ENCODE assay signal across 13 cellular contexts in the genomic region with DNA sequence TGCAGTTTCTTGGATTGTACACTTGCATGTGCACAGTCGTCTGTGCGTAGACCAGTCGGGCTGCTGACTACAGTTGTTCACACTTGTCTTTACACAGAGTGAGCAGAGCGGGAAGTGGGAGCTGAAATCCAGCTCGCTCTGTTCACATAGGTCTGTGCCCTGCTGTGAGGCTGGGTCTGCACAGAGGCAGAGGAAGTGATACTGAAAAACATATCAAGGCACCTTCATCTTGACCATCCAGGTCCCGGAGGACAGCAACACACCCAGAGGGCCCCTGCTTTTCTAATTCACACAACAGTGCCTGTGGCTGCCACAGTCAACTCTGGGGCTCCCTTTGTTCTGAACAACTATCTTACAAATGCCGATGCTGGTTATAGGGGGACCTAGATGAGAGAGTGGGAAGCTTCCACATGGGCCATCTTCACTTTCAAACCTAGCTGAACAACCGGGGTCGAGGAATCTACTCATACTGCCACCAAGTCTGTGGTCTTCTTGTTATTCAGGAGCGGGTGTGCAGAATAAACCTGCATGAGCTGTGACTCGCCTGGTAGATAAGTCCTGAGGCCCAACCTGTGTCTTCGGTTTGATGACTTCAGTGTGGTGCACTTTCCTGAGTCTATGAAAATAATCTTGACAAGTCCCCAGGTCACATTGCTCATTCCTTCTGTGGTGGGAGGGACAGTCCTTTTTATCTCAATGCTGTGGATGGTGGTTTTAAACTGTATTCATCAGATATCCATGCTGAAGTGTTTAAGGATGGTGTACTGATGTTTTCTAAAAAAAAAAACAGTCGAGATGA. TPM values are rescaled to one million over a fixed set of nuclear protein-coding genes. Genes with fewer than 3 reads are reported as not detected.
A peak's percentile ranks its signal among the peaks of the same experiment; 100 is the strongest.
DNase-seq lines count a peak whose midpoint lies in the region; ATAC-seq and TF ChIP-seq lines count a peak whose summit lies in the region.
"Had no signal": no experiment of that assay in that cellular context is flagged by ENCODE, and none has a peak within 500 bp of the region (broad histone marks: within the 10 kb centered on the region; RNA-seq: fewer than 3 reads in every experiment).

No MANE protein-coding gene starts in this region.

- H3K9ac ChIP-seq in SU-DHL-6 (ENCODE audit: low read length) = no peak overlapping the region

- H3K9me2 ChIP-seq in SU-DHL-6 (replicated peaks; ENCODE audit: insufficient read depth, low read length) = no peaks in the 10 kb centered on the region

- peak; percentile 57 for ATAC-seq in HG02885 (IDR thresholded peaks at IDR 0.05; ENCODE audit: poor library complexity, unreplicated experiment)
- no peak for ATAC-seq in HG03045 (IDR thresholded peaks at IDR 0.05; ENCODE audit: unreplicated experiment)

- H3K36me3 ChIP-seq in SU-DHL-6 (ENCODE audit: low read length) (no peaks in the 10 kb centered on the region), BE2C (no peaks in the 10 kb centered on the region)
- H3K36me3 ChIP-seq: thoracic aorta had no signal

- H3K4me3 ChIP-seq in SU-DHL-6 (ENCODE audit: insufficient read depth, low read length, poor library complexity, severe bottlenecking) (no peak overlapping the region), BE2C (ENCODE audit: low read depth, low read length) (no peak overlapping the region)
- H3K4me3 ChIP-seq: thoracic aorta had no signal

- peak in 2 of 3 donors; percentile 10 to 37 for DNase-seq in stimulated activated CD4-positive, alpha-beta T cell treated with anti-CD3 and anti-CD28 coated beads, TNF-alpha, amount 100 ng/mL, for 48 hours (ENCODE audit: low read depth in 3 of 3)
- no peak for DNase-seq in stimulated activated CD4-positive, alpha-beta T cell treated with anti-CD3 and anti-CD28 coated beads, Interleukin-4, amount 100 ng/mL, for 4 hours
- DNase-seq in DMS153 treated with DMSO at 0.1 percent for 48 hours (lab: John Stamatoyannopoulos, UW; ENCODE audit: unreplicated experiment) = no peak
- no peak for DNase-seq in BE2C
- DNase-seq in NCI-H524 treated with DMSO at 0.1 percent for 48 hours (lab: John Stamatoyannopoulos, UW) = no peak
- DNase-seq: activated CD4-positive, alpha-beta T cell treated with anti-CD3 and anti-CD28 coated beads, Interleukin-2, amount 10 ng/mL, durations not matched to agents 24 days and 14 days; CD4-positive, CD25-positive, alpha-beta regulatory T cell; central memory CD4-positive, alpha-beta T cell; NCI-H524 had no signal

- TF ChIP-seq CTCF in SU-DHL-6 (IDR thresholded peaks at IDR 0.05; ENCODE audit: insufficient read depth, low read length, poor library complexity, severe bottlenecking) = no peak
- TF ChIP-seq CTCF in BE2C (IDR thresholded peaks at IDR 0.05; ENCODE audit: low read depth, low read length) = no peak

- H3K27ac ChIP-seq in SU-DHL-6 (ENCODE audit: low read depth, low read length) = no peak overlapping the region

- H2AFZ ChIP-seq in SU-DHL-6 (ENCODE audit: low read depth, low read length, severe bottlenecking) = peak overlapping the region; percentile 8

- H3K4me1 ChIP-seq in BE2C = no peaks in the 10 kb centered on the region

- no peak overlapping the region for H3K4me2 ChIP-seq in SU-DHL-6 (ENCODE audit: low read depth, low read length, poor library complexity, severe bottlenecking)

- no peaks in the 10 kb centered on the region for H4K20me1 ChIP-seq in SU-DHL-6 (ENCODE audit: low read depth, low read length)

- H3K79me2 ChIP-seq in SU-DHL-6 (ENCODE audit: insufficient read depth, low read length) = peaks cover 8% of the 10 kb centered on the region; the same call in 1 of the 2 replicates

- H3F3A ChIP-seq in SU-DHL-6 (ENCODE audit: insufficient read depth) = peaks cover 15% of the 10 kb centered on the region

- H3K9me3 ChIP-seq in SU-DHL-6 (ENCODE audit: insufficient read depth, low read length) (no peaks in the 10 kb centered on the region), BE2C (no peaks in the 10 kb centered on the region)
- H3K9me3 ChIP-seq: thoracic aorta had no signal

- H3K27me3 ChIP-seq in SU-DHL-6 (ENCODE audit: low read length) (no peaks in the 10 kb centered on the region), BE2C (no peaks in the 10 kb centered on the region)

RNA-seq across cellular contexts. Expression of gene ADNP2, which starts 3.5 kb away (rescaled TPM):
- polyA plus RNA-seq in BE2C (2012; ENCODE audit: insufficient read depth, insufficient read length, low read depth) = 14.0 TPM

Comparison
In these comparisons a context has a peak if more than half of its experiments do, and no peak if none do; other contexts are left out.
1. DNase-seq: peak in stimulated activated CD4-positive, alpha-beta T cell treated with anti-CD3 and anti-CD28 coated beads, TNF-alpha, amount 100 ng/mL, for 48 hours (2 of 3); none in stimulated activated CD4-positive, alpha-beta T cell treated with anti-CD3 and anti-CD28 coated beads, Interleukin-4, amount 100 ng/mL, for 4 hours (0 of 2), DMS153 treated with DMSO at 0.1 percent for 48 hours (single experiment), BE2C (single experiment) and NCI-H524 treated with DMSO at 0.1 percent for 48 hours (single experiment).